9 cellular contexts compared by ENCODE assay signal in genomic region chr2:106470658-106471057, GRCh38. TPM values are rescaled to one million over a fixed set of nuclear protein-coding genes. Genes with fewer than 3 reads are reported as not detected.
DNase-seq lines count a peak whose midpoint lies in the region; ATAC-seq, FAIRE-seq and TF ChIP-seq lines count a peak whose summit lies in the region.
"Not testable (repeated sequence)": the region's sequence is repeated elsewhere in the genome, so short reads cannot be mapped to it uniquely, and the experiment has no call there.
"Had no signal": no experiment of that assay in that cellular context is flagged by ENCODE, and none has a peak within 500 bp of the region (broad histone marks: within the 10 kb centered on the region; RNA-seq: fewer than 3 reads in every experiment).

No MANE protein-coding gene starts in this region.

- H3K27me3 Mint-ChIP-seq in activated T-helper 17 cell treated with anti-CD3 and anti-CD28 coated beads, Interleukin-2, amount 50 U/mL, for 72 hours = not testable (repeated sequence)

- not testable (repeated sequence) for H3K27ac Mint-ChIP-seq in activated T-helper 17 cell treated with anti-CD3 and anti-CD28 coated beads, Interleukin-2, amount 50 U/mL, for 72 hours

- peak; percentile 32 for TF ChIP-seq CTCF in D721Med (IDR thresholded peaks at IDR 0.05; ENCODE audit: insufficient read depth, missing control alignments)
- TF ChIP-seq CTCF in smooth muscle cell (IDR thresholded peaks at IDR 0.05; ENCODE audit: borderline replicate concordance, insufficient read depth, poor library complexity, severe bottlenecking) = peak; percentile 28
- not testable (repeated sequence) for TF ChIP-seq CTCF in testis (IDR thresholded peaks at IDR 0.05)

- ATAC-seq in HG03565 (IDR thresholded peaks at IDR 0.05; ENCODE audit: unreplicated experiment) = peak; percentile 53
- ATAC-seq in activated T-helper 17 cell treated with anti-CD3 and anti-CD28 coated beads, Interleukin-2, amount 50 U/mL, for 72 hours (replicated peaks) = peak; percentile 61
- ATAC-seq in left lobe of liver = peak; percentile 91

- 0% methylated on average over 3 of the region's 4 CpGs for WGBS in smooth muscle cell (ENCODE audit: low lambda C conversion rate)
- WGBS in testis, 2 donors = 4 to 19% methylated on average over 3 to 4 of the region's 4 CpGs

- not testable (repeated sequence) for H3K9me3 Mint-ChIP-seq in activated T-helper 17 cell treated with anti-CD3 and anti-CD28 coated beads, Interleukin-2, amount 50 U/mL, for 72 hours

- not testable (repeated sequence) for DNase-seq in D721Med (ENCODE audit: insufficient read length, low spot score); smooth muscle cell (lab: John Stamatoyannopoulos, UW; ENCODE audit: unreplicated experiment)
- DNase-seq in activated CD4-positive, alpha-beta T cell treated with anti-CD3 and anti-CD28 coated beads for 1 hour = peak; percentile 16
- DNase-seq in effector memory CD4-positive, alpha-beta T cell = peak; percentile 8 to 43 (median 8)
- DNase-seq in left lobe of liver (ENCODE audit: low spot score) = peak; percentile 58
- peak; percentile 63 for DNase-seq in testis

- H3F3A ChIP-seq in smooth muscle cell (ENCODE audit: low read depth) = not testable (repeated sequence)

- not testable (repeated sequence) for H3K9me3 ChIP-seq in effector memory CD4-positive, alpha-beta T cell (ENCODE audit: control insufficient read depth, low read length); smooth muscle cell (replicated peaks; ENCODE audit: low read depth); testis

- not testable (repeated sequence) for H3K4me1 ChIP-seq in effector memory CD4-positive, alpha-beta T cell (ENCODE audit: control insufficient read depth, insufficient read depth, low read length, poor library complexity, severe bottlenecking); smooth muscle cell (ENCODE audit: low read depth); testis

- not testable (repeated sequence) for H3K4me3 ChIP-seq in effector memory CD4-positive, alpha-beta T cell (ENCODE audit: insufficient read depth, low read depth, low read length, poor library complexity, severe bottlenecking); smooth muscle cell; testis

- not testable (repeated sequence) for H3K4me3 Mint-ChIP-seq in activated T-helper 17 cell treated with anti-CD3 and anti-CD28 coated beads, Interleukin-2, amount 50 U/mL, for 72 hours

- H3K36me3 ChIP-seq in effector memory CD4-positive, alpha-beta T cell (ENCODE audit: control insufficient read depth, insufficient read depth, low read length); smooth muscle cell (ENCODE audit: low read depth); testis (ENCODE audit: low read depth, missing control alignments): not testable (repeated sequence)

- H3K36me3 Mint-ChIP-seq in activated T-helper 17 cell treated with anti-CD3 and anti-CD28 coated beads, Interleukin-2, amount 50 U/mL, for 72 hours (ENCODE audit: low read depth) = not testable (repeated sequence)

- not testable (repeated sequence) for H3K4me1 Mint-ChIP-seq in activated T-helper 17 cell treated with anti-CD3 and anti-CD28 coated beads, Interleukin-2, amount 50 U/mL, for 72 hours

- TF ChIP-seq POLR2A in testis (IDR thresholded peaks at IDR 0.05) = not testable (repeated sequence)

- not testable (repeated sequence) for FAIRE-seq in D721Med (lab: Jason Lieb, UNC)

- intact Hi-C loops in testis (cut with DNase I; ENCODE audit: low total_unique reads) = not testable (repeated sequence)

- not testable (repeated sequence) for H4K20me1 ChIP-seq in smooth muscle cell (ENCODE audit: low read depth)

- not testable (repeated sequence) for H3K9ac ChIP-seq in smooth muscle cell (ENCODE audit: low read depth)

- not testable (repeated sequence) for H3K27ac ChIP-seq in effector memory CD4-positive, alpha-beta T cell (ENCODE audit: insufficient read depth, low read length, poor library complexity, severe bottlenecking); smooth muscle cell (ENCODE audit: low read depth); testis

- H3K27me3 ChIP-seq in effector memory CD4-positive, alpha-beta T cell (replicated peaks; ENCODE audit: control insufficient read depth, insufficient read depth, low read length, poor library complexity, severe bottlenecking); smooth muscle cell (ENCODE audit: low read depth); testis: not testable (repeated sequence)

- H2AFZ ChIP-seq in smooth muscle cell (ENCODE audit: low read depth) = not testable (repeated sequence)

- not testable (repeated sequence) for H3K79me2 ChIP-seq in smooth muscle cell (ENCODE audit: low read depth)

- not testable (repeated sequence) for H3K4me2 ChIP-seq in smooth muscle cell

RNA-seq across cellular contexts. Expression of gene RGPD3, which starts 2.4 kb away (rescaled TPM):
- under 1 TPM; 0.26 to 0.35 TPM for total RNA-seq in activated T-helper 17 cell treated with anti-CD3 and anti-CD28 coated beads, Interleukin-2, amount 50 U/mL, for 72 hours
- total RNA-seq in left lobe of liver (0.13 TPM), smooth muscle cell (0.04 and 0.22 TPM in 2 replicates), testis (10 to 100 TPM in 1 of 2 donors, 1 to 10 TPM in 1; 5.7 to 13.9 TPM)
- polyA plus RNA-seq in smooth muscle cell (0.04 TPM in 1 of 2 replicates, not detected in the other), testis (ENCODE audit: insufficient read depth, low read depth, low replicate concordance) (5.3 TPM)

RNA-seq across cellular contexts. Expression of gene CD8B2, which starts 16.5 kb away (rescaled TPM):
- under 1 TPM in 1 of 2 donors, not detected in 1; 0.15 TPM for total RNA-seq in activated T-helper 17 cell treated with anti-CD3 and anti-CD28 coated beads, Interleukin-2, amount 50 U/mL, for 72 hours
- total RNA-seq in left lobe of liver (not detected), smooth muscle cell (not detected in 2 replicates), testis (under 1 TPM in 1 of 2 donors, not detected in 1; 0.25 TPM)
- polyA plus RNA-seq in smooth muscle cell (not detected in 2 replicates), testis (ENCODE audit: insufficient read depth, low read depth, low replicate concordance) (0.16 TPM)
- total RNA-seq: cardiac septum had no signal
